Comparison of ENCODE assay signal across 2 cellular contexts in genomic region chr17:34979153-34979552, GRCh38.
TF ChIP-seq lines count a peak whose summit lies in the region.

No MANE protein-coding gene starts in this region.

TF ChIP-seq in IMR-90, 13 proteins besides CTCF, POLR2A, EP300 and RAD21:
- TF ChIP-seq MXI1 (IDR thresholded peaks at IDR 0.05; ENCODE audit: borderline replicate concordance, low read depth, low read length) (no peak), FOS (IDR thresholded peaks at IDR 0.05; ENCODE audit: low read depth, low read length) (no peak), CEBPB (IDR thresholded peaks at IDR 0.05; ENCODE audit: low read depth, low read length) (no peak)

TF ChIP-seq in K562, 482 proteins besides CTCF, POLR2A, EP300 and RAD21:
- TF ChIP-seq U2AF2 (optimal IDR thresholded peaks at IDR 0.05; ENCODE audit: low read depth, low read length) (no peak), SNRNP70 (optimal IDR thresholded peaks at IDR 0.05; ENCODE audit: low read depth, low read length) (no peak), KAT8 (IDR thresholded peaks at IDR 0.05; ENCODE audit: low read depth) (no peak), USF2 (CRISPR knock-in tag; IDR thresholded peaks at IDR 0.05) (peak; percentile 61), NR2F6 (CRISPR knock-in tag; IDR thresholded peaks at IDR 0.05) (no peak), ARHGAP35 (IDR thresholded peaks at IDR 0.05; ENCODE audit: partially characterized antibody) (no peak), ZNF740 (CRISPR knock-in tag; IDR thresholded peaks at IDR 0.05) (no peak), ZNF740 (tag; IDR thresholded peaks at IDR 0.05) (no peak), RBM15 (IDR thresholded peaks at IDR 0.05; ENCODE audit: insufficient read depth, low read length) (no peak), EGR1 (conservative IDR thresholded peaks at IDR 0.05) (no peak), ZNF57 (CRISPR knock-in tag; IDR thresholded peaks at IDR 0.05) (no peak), RAD51 (IDR thresholded peaks at IDR 0.05; ENCODE audit: borderline replicate concordance, low read depth) (peak; percentile 29; the same call in 1 of the 2 replicates), HNRNPL (IDR thresholded peaks at IDR 0.05; ENCODE audit: low read depth, low read length) (no peak), KLF6 (CRISPR knock-in tag; IDR thresholded peaks at IDR 0.05; ENCODE audit: borderline replicate concordance) (no peak), HDAC3 (IDR thresholded peaks at IDR 0.05; ENCODE audit: borderline replicate concordance, partially characterized antibody) (no peak), RBFOX2 (IDR thresholded peaks at IDR 0.05; ENCODE audit: low read depth, low read length) (peak; percentile 49), XRCC3 (IDR thresholded peaks at IDR 0.05) (no peak), TSHZ1 (CRISPR knock-in tag; IDR thresholded peaks at IDR 0.05) (no peak), ZKSCAN8 (CRISPR knock-in tag; IDR thresholded peaks at IDR 0.05) (no peak), CGGBP1 (CRISPR knock-in tag; IDR thresholded peaks at IDR 0.05) (no peak), BMI1 (IDR thresholded peaks at IDR 0.05; ENCODE audit: low read length) (no peak)
- TF ChIP-seq, protein P1, sequence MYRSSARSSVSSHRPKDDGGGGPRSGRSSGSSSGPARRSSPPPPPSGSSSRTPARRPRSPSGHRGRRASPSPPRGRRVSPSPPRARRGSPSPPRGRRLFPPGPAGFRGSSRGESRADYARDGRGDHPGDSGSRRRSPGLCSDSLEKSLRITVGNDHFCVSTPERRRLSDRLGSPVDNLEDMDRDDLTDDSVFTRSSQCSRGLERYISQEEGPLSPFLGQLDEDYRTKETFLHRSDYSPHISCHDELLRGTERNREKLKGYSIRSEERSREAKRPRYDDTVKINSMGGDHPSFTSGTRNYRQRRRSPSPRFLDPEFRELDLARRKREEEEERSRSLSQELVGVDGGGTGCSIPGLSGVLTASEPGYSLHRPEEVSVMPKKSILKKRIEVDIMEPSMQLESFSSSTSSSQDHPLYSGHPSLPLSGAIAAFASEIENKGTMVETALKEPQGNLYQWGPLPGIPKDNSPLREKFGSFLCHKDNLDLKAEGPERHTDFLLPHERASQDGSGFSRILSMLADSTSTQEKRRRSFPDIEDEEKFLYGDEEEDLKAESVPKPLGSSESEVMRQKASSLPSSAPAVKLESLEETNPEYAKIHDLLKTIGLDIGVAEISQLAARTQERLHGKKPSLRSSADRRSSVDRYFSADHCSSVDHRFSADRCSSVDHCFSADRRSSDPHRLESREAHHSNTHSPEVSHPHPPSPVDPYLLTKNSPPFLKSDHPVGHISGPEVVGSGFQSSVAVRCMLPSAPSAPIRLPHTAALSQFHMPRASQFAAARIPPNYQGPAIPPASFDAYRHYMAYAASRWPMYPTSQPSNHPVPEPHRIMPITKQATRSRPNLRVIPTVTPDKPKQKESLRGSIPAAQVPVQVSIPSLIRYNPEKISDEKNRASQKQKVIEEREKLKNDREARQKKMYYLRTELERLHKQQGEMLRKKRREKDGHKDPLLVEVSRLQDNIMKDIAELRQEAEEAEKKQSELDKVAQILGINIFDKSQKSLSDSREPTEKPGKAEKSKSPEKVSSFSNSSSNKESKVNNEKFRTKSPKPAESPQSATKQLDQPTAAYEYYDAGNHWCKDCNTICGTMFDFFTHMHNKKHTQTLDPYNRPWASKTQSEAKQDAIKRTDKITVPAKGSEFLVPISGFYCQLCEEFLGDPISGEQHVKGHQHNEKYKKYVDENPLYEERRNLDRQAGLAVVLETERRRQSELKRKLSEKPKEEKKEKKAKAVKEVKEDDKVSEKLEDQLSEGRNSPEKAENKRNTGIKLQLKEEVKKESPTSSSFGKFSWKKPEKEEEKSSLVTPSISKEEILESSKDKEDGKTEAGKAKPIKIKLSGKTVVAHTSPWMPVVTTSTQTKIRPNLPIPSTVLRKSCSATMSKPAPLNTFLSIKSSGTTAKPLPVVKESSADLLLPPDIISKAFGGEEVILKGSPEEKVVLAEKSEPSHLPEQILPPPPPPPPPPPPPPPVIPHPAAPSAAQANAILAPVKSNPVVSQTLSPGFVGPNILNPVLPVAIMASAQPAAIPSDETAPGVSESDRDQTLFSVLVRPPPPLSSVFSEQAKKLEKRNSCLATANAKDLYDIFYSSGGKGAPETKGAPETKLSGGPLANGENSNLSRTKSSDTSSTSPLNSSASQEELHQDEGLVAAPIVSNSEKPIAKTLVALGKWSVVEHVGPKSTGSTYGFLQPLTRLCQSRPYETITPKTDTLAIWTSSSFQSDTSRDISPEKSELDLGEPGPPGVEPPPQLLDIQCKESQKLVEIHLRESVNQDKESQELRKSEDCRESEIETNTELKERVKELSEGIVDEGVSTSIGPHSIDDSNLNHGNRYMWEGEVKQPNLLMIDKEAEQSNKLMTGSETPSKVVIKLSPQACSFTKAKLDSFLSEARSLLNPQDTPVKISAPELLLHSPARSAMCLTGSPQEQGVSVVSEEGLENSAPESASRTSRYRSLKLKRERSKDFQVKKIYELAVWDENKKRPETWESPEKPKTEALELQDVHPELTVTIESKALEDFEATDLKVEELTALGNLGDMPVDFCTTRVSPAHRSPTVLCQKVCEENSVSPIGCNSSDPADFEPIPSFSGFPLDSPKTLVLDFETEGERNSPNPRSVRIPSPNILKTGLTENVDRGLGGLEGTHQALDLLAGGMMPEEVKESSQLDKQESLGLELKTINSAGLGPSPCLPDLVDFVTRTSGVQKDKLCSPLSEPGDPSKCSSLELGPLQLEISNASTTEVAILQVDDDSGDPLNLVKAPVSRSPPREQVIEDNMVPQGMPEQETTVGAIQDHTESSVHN (IDR thresholded peaks at IDR 0.05; ENCODE audit: borderline replicate concordance in 1 of 2, low read depth in 1 of 2), result no peak
